In genomic region chr1:201982082-201982922, GRCh38 we compare ENCODE assay signal across 1 cellular context.
TF ChIP-seq lines count a peak whose summit lies in the region.

A gene with protein sequence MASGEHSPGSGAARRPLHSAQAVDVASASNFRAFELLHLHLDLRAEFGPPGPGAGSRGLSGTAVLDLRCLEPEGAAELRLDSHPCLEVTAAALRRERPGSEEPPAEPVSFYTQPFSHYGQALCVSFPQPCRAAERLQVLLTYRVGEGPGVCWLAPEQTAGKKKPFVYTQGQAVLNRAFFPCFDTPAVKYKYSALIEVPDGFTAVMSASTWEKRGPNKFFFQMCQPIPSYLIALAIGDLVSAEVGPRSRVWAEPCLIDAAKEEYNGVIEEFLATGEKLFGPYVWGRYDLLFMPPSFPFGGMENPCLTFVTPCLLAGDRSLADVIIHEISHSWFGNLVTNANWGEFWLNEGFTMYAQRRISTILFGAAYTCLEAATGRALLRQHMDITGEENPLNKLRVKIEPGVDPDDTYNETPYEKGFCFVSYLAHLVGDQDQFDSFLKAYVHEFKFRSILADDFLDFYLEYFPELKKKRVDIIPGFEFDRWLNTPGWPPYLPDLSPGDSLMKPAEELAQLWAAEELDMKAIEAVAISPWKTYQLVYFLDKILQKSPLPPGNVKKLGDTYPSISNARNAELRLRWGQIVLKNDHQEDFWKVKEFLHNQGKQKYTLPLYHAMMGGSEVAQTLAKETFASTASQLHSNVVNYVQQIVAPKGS (plus strand): TSS chr1:201982648. CDS start chr1:201982667, 19 bp downstream.

TF ChIP-seq in HepG2, 621 proteins besides CTCF, POLR2A, EP300 and RAD21 (continued from another document):
- TF ChIP-seq ZNF691 (CRISPR knock-in tag; IDR thresholded peaks at IDR 0.05; ENCODE audit: borderline replicate concordance, low read depth) (0 out of 2 replicates have a peak, but pooled peaks have one; percentile 74), ZNF678 (CRISPR knock-in tag; IDR thresholded peaks at IDR 0.05) (peak; percentile 66; the same call in 1 of the 2 replicates), GABPB1 (CRISPR knock-in tag; IDR thresholded peaks at IDR 0.05) (peak; percentile 44; the same call in 1 of the 2 replicates), SPEN (CRISPR knock-in tag; IDR thresholded peaks at IDR 0.05; ENCODE audit: low read depth) (peak; percentile 10; the same call in 1 of the 2 replicates), RNF2 (conservative IDR thresholded peaks at IDR 0.05; ENCODE audit: low read depth) (no peak), YY1 (IDR thresholded peaks at IDR 0.05; ENCODE audit: insufficient read depth, insufficient replicate concordance, low read depth, low read length) (peak; percentile 85), SP4 (CRISPR knock-in tag; IDR thresholded peaks at IDR 0.05) (0 out of 2 replicates have a peak, but pooled peaks have one; percentile 44), AGO1 (IDR thresholded peaks at IDR 0.05; ENCODE audit: low read depth, low read length, poor library complexity, severe bottlenecking) (peak; percentile 55), POGK (CRISPR knock-in tag; conservative IDR thresholded peaks at IDR 0.05) (no peak), THAP8 (CRISPR knock-in tag; IDR thresholded peaks at IDR 0.05; ENCODE audit: borderline replicate concordance) (no peak), RARA (CRISPR knock-in tag; IDR thresholded peaks at IDR 0.05) (0 out of 2 replicates have a peak, but pooled peaks have one; percentile 11), TCF12 (IDR thresholded peaks at IDR 0.05) (no peak), TCF12 (CRISPR knock-in tag; IDR thresholded peaks at IDR 0.05) (0 out of 2 replicates have a peak, but pooled peaks have one; percentile 11), ZMYM2 (CRISPR knock-in tag; IDR thresholded peaks at IDR 0.05) (no peak), ARID3A (IDR thresholded peaks at IDR 0.05; ENCODE audit: low read depth, low read length) (no peak), GLI4 (CRISPR knock-in tag; IDR thresholded peaks at IDR 0.05; ENCODE audit: borderline replicate concordance) (no peak), ZNF121 (CRISPR knock-in tag; IDR thresholded peaks at IDR 0.05) (no peak), FOSL1 (CRISPR knock-in tag; IDR thresholded peaks at IDR 0.05; ENCODE audit: borderline replicate concordance) (no peak), SP5 (CRISPR knock-in tag; IDR thresholded peaks at IDR 0.05; ENCODE audit: borderline replicate concordance, low read depth) (peak; percentile 13; the same call in 1 of the 2 replicates), ZNF496 (CRISPR knock-in tag; IDR thresholded peaks at IDR 0.05; ENCODE audit: insufficient replicate concordance) (no peak), CC2D1A (CRISPR knock-in tag; IDR thresholded peaks at IDR 0.05) (no peak), GATA4 (IDR thresholded peaks at IDR 0.05; ENCODE audit: borderline replicate concordance, low read depth) (0 out of 2 replicates have a peak, but pooled peaks have one; percentile 13), ZNF773 (CRISPR knock-in tag; IDR thresholded peaks at IDR 0.05; ENCODE audit: borderline replicate concordance) (peak; percentile 21; the same call in 1 of the 2 replicates), SRSF1 (optimal IDR thresholded peaks at IDR 0.05; ENCODE audit: low read depth, low read length) (no peak), GPN1 (CRISPR knock-in tag; IDR thresholded peaks at IDR 0.05; ENCODE audit: borderline replicate concordance) (no peak), TMF1 (CRISPR knock-in tag; IDR thresholded peaks at IDR 0.05; ENCODE audit: low read depth) (peak; percentile 56; the same call in 1 of the 2 replicates), LBX2 (CRISPR knock-in tag; IDR thresholded peaks at IDR 0.05; ENCODE audit: borderline replicate concordance) (0 out of 2 replicates have a peak, but pooled peaks have one; percentile 24), ZBTB8A (CRISPR knock-in tag; IDR thresholded peaks at IDR 0.05; ENCODE audit: borderline replicate concordance, low read depth) (0 out of 2 replicates have a peak, but pooled peaks have one; percentile 65), U2AF2 (IDR thresholded peaks at IDR 0.05; ENCODE audit: low read depth, low read length) (no peak), ZNF33B (CRISPR knock-in tag; IDR thresholded peaks at IDR 0.05) (no peak), ZBTB38 (CRISPR knock-in tag; IDR thresholded peaks at IDR 0.05) (peak; percentile 12; the same call in 1 of the 2 replicates), IKZF4 (CRISPR knock-in tag; IDR thresholded peaks at IDR 0.05; ENCODE audit: borderline replicate concordance, low read depth, not compliant biosample characterization) (peak; percentile 53), XBP1 (CRISPR knock-in tag; IDR thresholded peaks at IDR 0.05) (no peak), GTF3A (CRISPR knock-in tag; conservative IDR thresholded peaks at IDR 0.05) (no peak), PHF20 (CRISPR knock-in tag; IDR thresholded peaks at IDR 0.05) (peak; percentile 37; the same call in 1 of the 2 replicates), ELF3 (CRISPR knock-in tag; IDR thresholded peaks at IDR 0.05) (no peak), ZNF326 (CRISPR knock-in tag; IDR thresholded peaks at IDR 0.05; ENCODE audit: borderline replicate concordance) (no peak), MIER3 (CRISPR knock-in tag; IDR thresholded peaks at IDR 0.05; ENCODE audit: borderline replicate concordance) (no peak), ZNF7 (CRISPR knock-in tag; IDR thresholded peaks at IDR 0.05) (no peak), CCDC6 (CRISPR knock-in tag; IDR thresholded peaks at IDR 0.05) (peak; percentile 52; the same call in 1 of the 2 replicates), HINFP (CRISPR knock-in tag; IDR thresholded peaks at IDR 0.05; ENCODE audit: low read depth) (peak; percentile 52; the same call in 1 of the 2 replicates), ZSCAN20 (CRISPR knock-in tag; IDR thresholded peaks at IDR 0.05; ENCODE audit: borderline replicate concordance) (0 out of 2 replicates have a peak, but pooled peaks have one; percentile 75), RBFOX2 (IDR thresholded peaks at IDR 0.05; ENCODE audit: low read depth, low read length) (peak; percentile 90; the same call in 1 of the 2 replicates), ZNF761 (CRISPR knock-in tag; conservative IDR thresholded peaks at IDR 0.05) (0 out of 2 replicates have a peak, but pooled peaks have one; percentile 29), ZFY (CRISPR knock-in tag; IDR thresholded peaks at IDR 0.05) (peak; percentile 93; the same call in 1 of the 2 replicates), SALL1 (CRISPR knock-in tag; IDR thresholded peaks at IDR 0.05) (peak; percentile 4; the same call in 1 of the 2 replicates), AGO2 (optimal IDR thresholded peaks at IDR 0.05; ENCODE audit: low read depth, low read length) (peak; percentile 81), RXRB (CRISPR knock-in tag; IDR thresholded peaks at IDR 0.05; ENCODE audit: borderline replicate concordance) (0 out of 2 replicates have a peak, but pooled peaks have one; percentile 7), BORCS8-MEF2B (CRISPR knock-in tag; IDR thresholded peaks at IDR 0.05) (no peak; the same call in 1 of the 2 replicates)
- TF ChIP-seq, protein P1, sequence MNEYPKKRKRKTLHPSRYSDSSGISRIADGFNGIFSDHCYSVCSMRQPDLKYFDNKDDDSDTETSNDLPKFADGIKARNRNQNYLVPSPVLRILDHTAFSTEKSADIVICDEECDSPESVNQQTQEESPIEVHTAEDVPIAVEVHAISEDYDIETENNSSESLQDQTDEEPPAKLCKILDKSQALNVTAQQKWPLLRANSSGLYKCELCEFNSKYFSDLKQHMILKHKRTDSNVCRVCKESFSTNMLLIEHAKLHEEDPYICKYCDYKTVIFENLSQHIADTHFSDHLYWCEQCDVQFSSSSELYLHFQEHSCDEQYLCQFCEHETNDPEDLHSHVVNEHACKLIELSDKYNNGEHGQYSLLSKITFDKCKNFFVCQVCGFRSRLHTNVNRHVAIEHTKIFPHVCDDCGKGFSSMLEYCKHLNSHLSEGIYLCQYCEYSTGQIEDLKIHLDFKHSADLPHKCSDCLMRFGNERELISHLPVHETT (CRISPR knock-in tag; conservative IDR thresholded peaks at IDR 0.05): peak; percentile 15; the same call in 1 of the 2 replicates
